8 cellular contexts compared by ENCODE assay signal in genomic region chr10:9331583-9332008, GRCh38.
DNase-seq lines count a peak whose midpoint lies in the region; ATAC-seq and TF ChIP-seq lines count a peak whose summit lies in the region.

No MANE protein-coding gene starts in this region.

- H3K27me3 ChIP-seq in CD8-positive, alpha-beta T cell (ENCODE audit: insufficient read depth, low read length) = no peaks in the 10 kb centered on the region
- H3K27me3 ChIP-seq in esophagus squamous epithelium = no peaks in the 10 kb centered on the region
- no peaks in the 10 kb centered on the region for H3K27me3 ChIP-seq in neural progenitor cell

- H3K9me3 Mint-ChIP-seq in CD8-positive, alpha-beta T cell = no peaks in the 10 kb centered on the region
- no peaks in the 10 kb centered on the region for H3K9me3 Mint-ChIP-seq in neural progenitor cell
- no peaks in the 10 kb centered on the region for H3K9me3 Mint-ChIP-seq in activated T-cell treated with anti-CD3 and anti-CD28 coated beads, Interleukin-2, amount 50 U/mL, for 72 hours

- no peak overlapping the region for H3K27ac Mint-ChIP-seq in CD8-positive, alpha-beta T cell
- no peak overlapping the region for H3K27ac Mint-ChIP-seq in neural progenitor cell
- no peak overlapping the region for H3K27ac Mint-ChIP-seq in activated T-cell treated with anti-CD3 and anti-CD28 coated beads, Interleukin-2, amount 50 U/mL, for 72 hours

- H3K79me2 ChIP-seq in neural progenitor cell (ENCODE audit: low read depth) = no peaks in the 10 kb centered on the region

- H3K4me3 Mint-ChIP-seq in CD8-positive, alpha-beta T cell = no peak overlapping the region
- H3K4me3 Mint-ChIP-seq in neural progenitor cell = no peak overlapping the region
- no peak overlapping the region for H3K4me3 Mint-ChIP-seq in activated T-cell treated with anti-CD3 and anti-CD28 coated beads, Interleukin-2, amount 50 U/mL, for 72 hours

- no peak for DNase-seq in CD8-positive, alpha-beta T cell
- DNase-seq in RWPE1 (ENCODE audit: low spot score) (peak; percentile 69), esophagus squamous epithelium (lab: John Stamatoyannopoulos, UW) (no peak), neural progenitor cell (ENCODE audit: low spot score) (peak; percentile 49)
- DNase-seq in activated T-cell treated with anti-CD3 and anti-CD28 coated beads, Interleukin-2, amount 50 U/mL, for 72 hours = no peak
- DNase-seq in effector CD8-positive, alpha-beta T cell (lab: John Stamatoyannopoulos, UW) = no peak

- H3F3A ChIP-seq in neural progenitor cell (ENCODE audit: low read depth) = no peaks in the 10 kb centered on the region

- POLR2A ChIA-PET in CD8-positive, alpha-beta T cell (lab: Charles Lee) = no interaction called here
- POLR2A ChIA-PET in RWPE1 (lab: Yijun Ruan, JAX; ENCODE audit: low non-redundant PET) = no interaction called here

- intact Hi-C loops in CD8-positive, alpha-beta T cell (cut with DNase I, micrococcal nuclease) = loop anchor here in 1 of 2 experiments (10.0 kb wide), 1 partner anchor 1943 kb away; no protein-coding TSS in a partner anchor
- intact Hi-C loops in esophagus squamous epithelium (cut with DNase I) = no loop called here

- no peak overlapping the region for H3K9ac ChIP-seq in neural progenitor cell

- no peaks in the 10 kb centered on the region for H3K4me1 ChIP-seq in CD8-positive, alpha-beta T cell (ENCODE audit: insufficient read depth, low read length)
- H3K4me1 ChIP-seq in esophagus squamous epithelium (no peaks in the 10 kb centered on the region), neural progenitor cell (no peaks in the 10 kb centered on the region)

- no peaks in the 10 kb centered on the region for H3K9me3 ChIP-seq in CD8-positive, alpha-beta T cell (ENCODE audit: low read length)
- H3K9me3 ChIP-seq in esophagus squamous epithelium (no peaks in the 10 kb centered on the region), neural progenitor cell (ENCODE audit: low read depth) (no peaks in the 10 kb centered on the region)

- peak; percentile 61 for ATAC-seq in CD8-positive, alpha-beta T cell
- ATAC-seq in GM18870 (IDR thresholded peaks at IDR 0.05; ENCODE audit: unreplicated experiment) = peak; percentile 84
- ATAC-seq in HG03469 (IDR thresholded peaks at IDR 0.05; ENCODE audit: unreplicated experiment) = peak; percentile 66
- ATAC-seq in activated T-cell treated with anti-CD3 and anti-CD28 coated beads, Interleukin-2, amount 50 U/mL, for 72 hours (replicated peaks in 1 of 2) = no peak

- H3K27me3 Mint-ChIP-seq in CD8-positive, alpha-beta T cell (ENCODE audit: low read depth) = peaks cover 24% of the 10 kb centered on the region
- H3K27me3 Mint-ChIP-seq in neural progenitor cell (ENCODE audit: insufficient read depth, low read depth) = no peaks in the 10 kb centered on the region
- H3K27me3 Mint-ChIP-seq in activated T-cell treated with anti-CD3 and anti-CD28 coated beads, Interleukin-2, amount 50 U/mL, for 72 hours (ENCODE audit: low read depth) = peaks cover 30% of the 10 kb centered on the region

- no peak overlapping the region for H3K4me3 ChIP-seq in CD8-positive, alpha-beta T cell (ENCODE audit: low read depth, low read length)
- H3K4me3 ChIP-seq in esophagus squamous epithelium (no peak overlapping the region), neural progenitor cell (no peak overlapping the region)

- 9 to 21% methylated on average over 3 of the region's 3 CpGs for WGBS in esophagus squamous epithelium, 2 donors

- no peaks in the 10 kb centered on the region for H3K36me3 ChIP-seq in CD8-positive, alpha-beta T cell (ENCODE audit: insufficient read depth, low read length)
- H3K36me3 ChIP-seq in esophagus squamous epithelium (no peaks in the 10 kb centered on the region), neural progenitor cell (no peaks in the 10 kb centered on the region)

- TF ChIP-seq CTCF in CD8-positive, alpha-beta T cell (IDR thresholded peaks at IDR 0.05) = peak; percentile 80
- TF ChIP-seq CTCF in RWPE1 (conservative IDR thresholded peaks at IDR 0.05; ENCODE audit: low read depth) = peak; percentile 87
- peak; percentile 52 to 84 (median 76) for TF ChIP-seq CTCF in esophagus squamous epithelium (IDR thresholded peaks at IDR 0.05)
- TF ChIP-seq CTCF in neural progenitor cell (IDR thresholded peaks at IDR 0.05) = peak; percentile 91

- H3K36me3 Mint-ChIP-seq in CD8-positive, alpha-beta T cell = no peaks in the 10 kb centered on the region
- no peaks in the 10 kb centered on the region for H3K36me3 Mint-ChIP-seq in neural progenitor cell
- no peaks in the 10 kb centered on the region for H3K36me3 Mint-ChIP-seq in activated T-cell treated with anti-CD3 and anti-CD28 coated beads, Interleukin-2, amount 50 U/mL, for 72 hours (ENCODE audit: insufficient read depth in 2 of 2)

- H2AFZ ChIP-seq in neural progenitor cell (replicated peaks) = no peak overlapping the region

- no peaks in the 10 kb centered on the region for H4K20me1 ChIP-seq in neural progenitor cell (ENCODE audit: low read depth)

- CTCF ChIA-PET in CD8-positive, alpha-beta T cell (lab: Charles Lee) = interaction anchor here (0.8 to 2.5 kb wide), 6 partner anchors 9 to 1775 kb away, joined by 3 to 7 read pairs (median 3); no protein-coding TSS in a partner anchor
- CTCF ChIA-PET in RWPE1 (lab: Yijun Ruan, JAX) = interaction anchor here (0.6 to 1.2 kb wide), 7 partner anchors 77 to 1939 kb away, joined by 3 to 4 read pairs (median 3); no protein-coding TSS in a partner anchor

- no peak overlapping the region for H3K27ac ChIP-seq in CD8-positive, alpha-beta T cell (ENCODE audit: low read depth, low read length)
- H3K27ac ChIP-seq in RWPE1 (no peak overlapping the region), esophagus squamous epithelium (no peak overlapping the region), neural progenitor cell (no peak overlapping the region)

- TF ChIP-seq POLR2A in esophagus squamous epithelium (IDR thresholded peaks at IDR 0.05) = no peak

- no peaks in the 10 kb centered on the region for H3K4me1 Mint-ChIP-seq in CD8-positive, alpha-beta T cell (ENCODE audit: low read depth)
- peaks cover 6% of the 10 kb centered on the region for H3K4me1 Mint-ChIP-seq in neural progenitor cell
- H3K4me1 Mint-ChIP-seq in activated T-cell treated with anti-CD3 and anti-CD28 coated beads, Interleukin-2, amount 50 U/mL, for 72 hours (ENCODE audit: low read depth) = no peaks in the 10 kb centered on the region

- no peak overlapping the region for H3K4me2 ChIP-seq in neural progenitor cell

Comparison
In these comparisons a context has a peak if more than half of its experiments do, and no peak if none do; other contexts are left out.
1. ATAC-seq: peak in CD8-positive, alpha-beta T cell (single experiment), GM18870 (single experiment) and HG03469 (single experiment); none in activated T-cell treated with anti-CD3 and anti-CD28 coated beads, Interleukin-2, amount 50 U/mL, for 72 hours (0 of 2).
2. DNase-seq: peak in RWPE1 (single experiment) and neural progenitor cell (single experiment); none in CD8-positive, alpha-beta T cell (0 of 7), esophagus squamous epithelium (single experiment), activated T-cell treated with anti-CD3 and anti-CD28 coated beads, Interleukin-2, amount 50 U/mL, for 72 hours (0 of 2) and effector CD8-positive, alpha-beta T cell (single experiment).
3. Peak in every context shown above with its lines, with median percentiles within 50 percentile points of each other: CTCF ChIP-seq.